11 cellular contexts compared by ENCODE assay signal in the genomic region with DNA sequence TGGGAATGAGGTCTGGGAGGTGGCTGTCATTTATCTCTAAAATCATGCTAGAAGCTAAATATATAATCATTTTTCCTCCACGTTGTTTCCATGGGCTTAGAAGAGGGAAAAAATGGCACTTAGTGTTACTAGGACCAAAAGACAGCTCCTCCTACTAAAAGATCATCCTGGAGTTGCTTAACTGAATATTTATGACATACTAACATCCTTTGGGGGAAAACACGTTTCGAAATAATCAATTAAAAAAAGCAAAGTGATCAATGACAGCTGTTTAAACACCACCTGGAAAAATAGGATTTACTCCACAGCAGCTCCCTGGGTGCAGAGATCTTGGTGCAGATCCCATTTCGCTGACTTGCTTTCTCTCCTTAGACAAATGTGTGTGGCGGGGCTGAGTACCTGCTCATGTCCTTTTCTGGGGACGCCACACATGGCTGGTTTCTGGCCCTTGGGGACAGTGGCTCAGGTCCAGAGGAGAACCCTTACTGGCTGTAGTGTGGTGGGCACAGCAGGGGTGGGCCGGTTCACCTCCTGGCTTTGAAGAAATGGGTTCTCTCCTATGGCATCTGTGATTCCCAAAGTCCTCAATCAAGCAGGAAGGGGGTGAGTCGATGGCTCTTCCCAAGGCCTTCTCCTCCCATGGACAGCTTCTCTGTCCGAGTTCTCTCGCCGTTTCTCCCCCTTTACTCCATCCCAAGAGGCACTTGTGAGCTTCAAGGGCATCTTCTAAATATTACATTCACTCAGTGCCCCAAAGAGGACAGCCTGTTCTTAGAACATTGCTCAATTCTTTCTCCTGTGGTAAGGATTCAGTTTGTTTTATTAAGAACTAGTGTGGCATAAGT.
DNase-seq lines count a peak whose midpoint lies in the region; ATAC-seq and TF ChIP-seq lines count a peak whose summit lies in the region.
"Had no signal": no experiment of that assay in that cellular context is flagged by ENCODE, and none has a peak within 500 bp of the region (broad histone marks: within the 10 kb centered on the region; RNA-seq: fewer than 3 reads in every experiment).

No MANE protein-coding gene starts in this region.

- CTCF ChIA-PET in HCT116 (lab: Charles Lee) = interaction anchor here (1.7 kb wide), 1 partner anchor 179 kb away, joined by 3 read pairs; no protein-coding TSS in a partner anchor

- intact Hi-C loops in HCT116 (cut with micrococcal nuclease) (no loop called here), left cardiac atrium (cut with DNase I) (loop anchor here in 1 of 2 donors (10.0 kb wide), 1 partner anchor 144 kb away; no protein-coding TSS in a partner anchor)

- peaks cover 71% of the 10 kb centered on the region for H3K4me1 Mint-ChIP-seq in activated naive CD8-positive, alpha-beta T cell (ENCODE audit: low read depth)

- TF ChIP-seq POLR2A in HCT116 (IDR thresholded peaks at IDR 0.05; ENCODE audit: borderline replicate concordance, extremely low read depth, insufficient read depth, insufficient read length) = no peak

- H3K9me2 ChIP-seq in HCT116 (ENCODE audit: insufficient read depth) = no peaks in the 10 kb centered on the region

- H3K4me1 ChIP-seq in HCT116 (ENCODE audit: control insufficient read depth in 1 of 2, insufficient read depth in 2 of 2, low read length in 2 of 2) = peaks cover 85 to 97% of the 10 kb centered on the region in 2 experiments

- peaks cover 96% of the 10 kb centered on the region for H3K79me2 ChIP-seq in HCT116 (ENCODE audit: insufficient read depth, low read length)

- no peaks in the 10 kb centered on the region for H4K20me1 ChIP-seq in HCT116 (ENCODE audit: insufficient read depth)

- H3K36me3 Mint-ChIP-seq in activated naive CD8-positive, alpha-beta T cell = peaks cover 10% of the 10 kb centered on the region

- H3K4me3 Mint-ChIP-seq in activated naive CD8-positive, alpha-beta T cell = no peak overlapping the region
- H3K4me3 Mint-ChIP-seq: activated naive CD8-positive, alpha-beta T cell treated with anti-CD3 and anti-CD28 coated beads, Interleukin-2, amount 10 ng/mL, durations not matched to agents 7 days and 5 days had no signal

- H3K9me3 ChIP-seq in HCT116 (ENCODE audit: control insufficient read depth in 1 of 2, insufficient read depth in 1 of 2, low read depth in 1 of 2, low read length in 2 of 2) = no peaks in the 10 kb centered on the region

- H2AFZ ChIP-seq in HCT116 (ENCODE audit: low read depth, low read length, poor library complexity, severe bottlenecking) = no peak overlapping the region

- POLR2A ChIA-PET in HCT116 (lab: Charles Lee) = interaction anchor here (1.0 to 13.2 kb wide), 3 partner anchors 14 to 306 kb away, joined by 3 to 227 read pairs (median 3); no protein-coding TSS in a partner anchor

- H3K27ac Mint-ChIP-seq in activated naive CD8-positive, alpha-beta T cell = peak overlapping the region; percentile 50
- H3K27ac Mint-ChIP-seq: activated naive CD8-positive, alpha-beta T cell treated with anti-CD3 and anti-CD28 coated beads, Interleukin-2, amount 10 ng/mL, durations not matched to agents 7 days and 5 days had no signal

- peaks cover 2 to 47% of the 10 kb centered on the region in 2 experiments; a peak in 3 of 4 replicates for H3K36me3 ChIP-seq in HCT116 (ENCODE audit: control insufficient read depth in 1 of 2, insufficient read depth in 2 of 2, low read length in 2 of 2)

- H3K27ac ChIP-seq in HCT116 (ENCODE audit: low read depth, low read length) (peak overlapping the region; percentile 100), skin epidermis (peak overlapping the region in 18 of 21 experiments; percentile 38 to 89 (median 71))

- DNase-seq in HCT116 (ENCODE audit: low read depth, low spot score) (no peak), left cardiac atrium (no peak), SIG-M5 (lab: John Stamatoyannopoulos, UW) (no peak)
- DNase-seq in stimulated activated naive CD8-positive, alpha-beta T cell treated with anti-CD3 and anti-CD28 coated beads, Interleukin-15, Interleukin-2, amounts not matched to agents 100 U/mL and 50 U/mL, for 24 hours = no peak
- DNase-seq in effector CD4-positive, alpha-beta T cell = no peak
- DNase-seq: activated naive CD8-positive, alpha-beta T cell treated with anti-CD3 and anti-CD28 coated beads, Interleukin-2, amount 10 ng/mL, durations not matched to agents 7 days and 5 days; DND-41; NCI-H1436 had no signal

- H3K27me3 Mint-ChIP-seq in activated naive CD8-positive, alpha-beta T cell = no peaks in the 10 kb centered on the region
- H3K27me3 Mint-ChIP-seq: activated naive CD8-positive, alpha-beta T cell treated with anti-CD3 and anti-CD28 coated beads, Interleukin-2, amount 10 ng/mL, durations not matched to agents 7 days and 5 days had no signal

- peak overlapping the region; percentile 39 for H3K4me2 ChIP-seq in HCT116 (ENCODE audit: low read length)

- H3K4me3 ChIP-seq in HCT116 (replicated peaks in 1 of 2; ENCODE audit: low read depth in 1 of 2, low read length in 2 of 2) (no peak overlapping the region), skin epidermis (no peak overlapping the region)

- RAD21 ChIA-PET in HCT116 (lab: Charles Lee; ENCODE audit: low non-redundant PET in 1 of 2, low total read pairs in 2 of 2, uncharacterized antibody in 2 of 2, unreplicated experiment in 2 of 2) = no interaction called here

- TSS peak; percentile 1 for BruUV-seq in HCT116 (replicated peaks; lab: Mats Ljungman, UMichigan)

- H3K9ac ChIP-seq in HCT116 (ENCODE audit: low read length) = peak overlapping the region; percentile 71

- no peak for TF ChIP-seq CTCF in HCT116 (IDR thresholded peaks at IDR 0.05 in 2 of 3, conservative IDR thresholded peaks at IDR 0.05 in 1 of 3; ENCODE audit: borderline replicate concordance in 1 of 3, insufficient read depth in 1 of 3, low read depth in 2 of 3, low read length in 2 of 3)

- TF ChIP-seq RAD21 in HCT116 (IDR thresholded peaks at IDR 0.05; ENCODE audit: low read depth) = no peak

- no peaks in the 10 kb centered on the region for H3K27me3 ChIP-seq in HCT116 (ENCODE audit: insufficient read depth, low read length)

- no peaks in the 10 kb centered on the region for H3K9me3 Mint-ChIP-seq in activated naive CD8-positive, alpha-beta T cell (ENCODE audit: low read depth)
- H3K9me3 Mint-ChIP-seq: activated naive CD8-positive, alpha-beta T cell treated with anti-CD3 and anti-CD28 coated beads, Interleukin-2, amount 10 ng/mL, durations not matched to agents 7 days and 5 days had no signal

- no peak for ATAC-seq in HCT116
- peak; percentile 4 to 32 for ATAC-seq in left cardiac atrium
- no peak for ATAC-seq in stimulated activated naive CD8-positive, alpha-beta T cell treated with anti-CD3 and anti-CD28 coated beads, Interleukin-15, Interleukin-2, amounts not matched to agents 100 U/mL and 50 U/mL, for 24 hours
- no peak for ATAC-seq in GM21576 (IDR thresholded peaks at IDR 0.05; ENCODE audit: unreplicated experiment)

TF ChIP-seq in HCT116, 20 proteins besides CTCF, POLR2A, EP300 and RAD21:
- TF ChIP-seq POLR2AphosphoS5 (IDR thresholded peaks at IDR 0.05; ENCODE audit: low read depth, low read length) = peak; percentile 71
- TF ChIP-seq SRF (IDR thresholded peaks at IDR 0.05; ENCODE audit: low read depth) = no peak

Comparison
In these comparisons a context has a peak if more than half of its experiments do, and no peak if none do; other contexts are left out.
1. ATAC-seq: peak in left cardiac atrium (2 of 2); none in HCT116 (single experiment), stimulated activated naive CD8-positive, alpha-beta T cell treated with anti-CD3 and anti-CD28 coated beads, Interleukin-15, Interleukin-2, amounts not matched to agents 100 U/mL and 50 U/mL, for 24 hours (single experiment) and GM21576 (single experiment).